Comparison of ENCODE assay signal across 27 cellular contexts in genomic region chr16:78882150-78882549, GRCh38.
"Had no signal": no experiment of that assay in that cellular context is flagged by ENCODE, and none has a peak within 500 bp of the region (broad histone marks: within the 10 kb centered on the region; RNA-seq: fewer than 3 reads in every experiment).

No MANE protein-coding gene starts in this region.

- H3K27ac Mint-ChIP-seq: naive thymus-derived CD8-positive, alpha-beta T cell; nephron; stimulated activated memory B cell treated with anti-CD40 and anti-IgM and Interleukin-4, amounts not matched to agents 10 μg/mL and 1 μg/mL and 100 μg/mL, for 72 hours; stimulated activated naive CD8-positive, alpha-beta T cell treated with anti-CD3 and anti-CD28 coated beads, Interleukin-15, amount 100 ng/mL, for 72 hours; type B pancreatic cell had no signal

- H3K4me3 Mint-ChIP-seq: naive thymus-derived CD8-positive, alpha-beta T cell; nephron; neural crest cell; stimulated activated memory B cell treated with anti-CD40 and anti-IgM and Interleukin-4, amounts not matched to agents 10 μg/mL and 1 μg/mL and 100 μg/mL, for 72 hours; stimulated activated naive CD8-positive, alpha-beta T cell treated with anti-CD3 and anti-CD28 coated beads, Interleukin-15, amount 100 ng/mL, for 72 hours; type B pancreatic cell had no signal

- H3K9me3 Mint-ChIP-seq: nephron; neural crest cell; stimulated activated memory B cell treated with anti-CD40 and anti-IgM and Interleukin-4, amounts not matched to agents 10 μg/mL and 1 μg/mL and 100 μg/mL, for 72 hours; stimulated activated naive CD8-positive, alpha-beta T cell treated with anti-CD3 and anti-CD28 coated beads, Interleukin-15, amount 100 ng/mL, for 72 hours had no signal

- H3K4me3 ChIP-seq: lower lobe of right lung, pancreas, prostate gland, skin epidermis, spleen, tibial nerve, uterus had no signal

- H3K27me3 Mint-ChIP-seq: naive thymus-derived CD8-positive, alpha-beta T cell; stimulated activated memory B cell treated with anti-CD40 and anti-IgM and Interleukin-4, amounts not matched to agents 10 μg/mL and 1 μg/mL and 100 μg/mL, for 72 hours; stimulated activated naive CD8-positive, alpha-beta T cell treated with anti-CD3 and anti-CD28 coated beads, Interleukin-15, amount 100 ng/mL, for 72 hours; type B pancreatic cell had no signal

- H3K27me3 ChIP-seq: pancreas, spleen, tibial nerve, uterus had no signal

- H3K36me3 Mint-ChIP-seq: stimulated activated memory B cell treated with anti-CD40 and anti-IgM and Interleukin-4, amounts not matched to agents 10 μg/mL and 1 μg/mL and 100 μg/mL, for 72 hours; type B pancreatic cell had no signal

- H3K36me3 ChIP-seq: lower lobe of right lung, pancreas, prostate gland, spleen, tibial nerve, uterus had no signal

- H3K4me1 Mint-ChIP-seq: naive thymus-derived CD8-positive, alpha-beta T cell; stimulated activated memory B cell treated with anti-CD40 and anti-IgM and Interleukin-4, amounts not matched to agents 10 μg/mL and 1 μg/mL and 100 μg/mL, for 72 hours; stimulated activated naive CD8-positive, alpha-beta T cell treated with anti-CD3 and anti-CD28 coated beads, Interleukin-15, amount 100 ng/mL, for 72 hours had no signal

- ATAC-seq: left cardiac atrium; left lobe of liver; lower lobe of right lung; naive thymus-derived CD8-positive, alpha-beta T cell; pancreas; right cardiac atrium; sciatic nerve; stimulated activated memory B cell treated with anti-CD40 and anti-IgM and Interleukin-4, amounts not matched to agents 10 μg/mL and 1 μg/mL and 100 μg/mL, for 72 hours; stimulated activated naive CD8-positive, alpha-beta T cell treated with anti-CD3 and anti-CD28 coated beads, Interleukin-15, amount 100 ng/mL, for 72 hours had no signal

- H3K9me3 ChIP-seq: lower lobe of right lung, pancreas, prostate gland, spleen, tibial nerve, uterus had no signal

- H3K4me1 ChIP-seq: lower lobe of right lung, pancreas, prostate gland, spleen, tibial nerve, uterus had no signal

- H3K27ac ChIP-seq: lower lobe of right lung, pancreas, prostate gland, skin epidermis, spleen, tibial nerve, uterus had no signal

- DNase-seq: hippocampal formation; kidney glomerular epithelial cell; left cardiac atrium; lower lobe of right lung; mammary epithelial cell; mesenchymal stem cell; naive thymus-derived CD8-positive, alpha-beta T cell; nucleus accumbens; pancreas; posterior cingulate gyrus; retina; right cardiac atrium; spleen; stimulated activated CD4-positive, alpha-beta T cell treated with anti-CD3 and anti-CD28 coated beads, Interleukin-4, amount 100 ng/mL, for 24 hours; stimulated activated naive CD4-positive, alpha-beta T cell treated with Interleukin-2 at 50 U/mL for 16 hours; stimulated activated naive CD8-positive, alpha-beta T cell treated with anti-CD3 and anti-CD28 coated beads, Interleukin-15, amount 100 ng/mL, for 72 hours; substantia nigra; uterus had no signal
